Comparison of ENCODE assay signal across 16 cellular contexts in the genomic region with DNA sequence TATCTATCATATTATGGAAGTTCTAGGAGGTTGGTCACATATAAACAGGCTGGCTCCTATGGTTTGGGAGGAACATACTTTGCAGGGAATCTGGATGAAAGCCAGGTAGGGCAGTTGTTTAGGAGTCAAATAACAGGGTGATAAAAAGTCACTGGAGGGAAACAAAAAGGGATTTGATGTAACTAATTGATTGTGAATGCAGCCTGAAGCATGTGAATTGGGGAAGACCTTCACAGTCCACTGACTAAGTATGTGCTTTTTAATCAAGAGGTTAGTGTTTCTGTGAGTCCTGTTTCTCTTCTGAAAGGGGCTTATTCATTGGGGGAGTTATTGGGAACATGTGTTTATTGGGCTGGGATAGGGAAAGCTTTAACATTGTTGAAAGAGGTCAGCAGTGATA. TPM values are rescaled to one million over a fixed set of nuclear protein-coding genes. Genes with fewer than 3 reads are reported as not detected.
A peak's percentile ranks its signal among the peaks of the same experiment; 100 is the strongest.
DNase-seq lines count a peak whose midpoint lies in the region; ATAC-seq, FAIRE-seq and TF ChIP-seq lines count a peak whose summit lies in the region.
"Had no signal": no experiment of that assay in that cellular context is flagged by ENCODE, and none has a peak within 500 bp of the region (broad histone marks: within the 10 kb centered on the region; RNA-seq: fewer than 3 reads in every experiment).

No MANE protein-coding gene starts in this region.

- no peak overlapping the region for H3K4me3 Mint-ChIP-seq in CD4-positive, alpha-beta memory T cell
- H3K4me3 Mint-ChIP-seq in effector memory CD8-positive, alpha-beta T cell = no peak overlapping the region
- H3K4me3 Mint-ChIP-seq: activated CD4-positive, alpha-beta T cell treated with anti-CD3 and anti-CD28 coated beads for 36 hours; central memory CD8-positive, alpha-beta T cell had no signal

- no peaks in the 10 kb centered on the region for H3K36me3 Mint-ChIP-seq in CD4-positive, alpha-beta memory T cell
- H3K36me3 Mint-ChIP-seq in effector memory CD8-positive, alpha-beta T cell (ENCODE audit: insufficient read depth) = no peaks in the 10 kb centered on the region

- no peak overlapping the region for H3K9ac ChIP-seq in kidney (ENCODE audit: low read length in 2 of 2)

- no peaks in the 10 kb centered on the region for H3K4me1 Mint-ChIP-seq in CD4-positive, alpha-beta memory T cell
- no peaks in the 10 kb centered on the region for H3K4me1 Mint-ChIP-seq in effector memory CD8-positive, alpha-beta T cell (ENCODE audit: low read depth in 2 of 2)
- H3K4me1 Mint-ChIP-seq: activated CD4-positive, alpha-beta T cell treated with anti-CD3 and anti-CD28 coated beads for 36 hours; central memory CD8-positive, alpha-beta T cell had no signal

- H3K27ac Mint-ChIP-seq in CD4-positive, alpha-beta memory T cell = no peak overlapping the region
- H3K27ac Mint-ChIP-seq in effector memory CD8-positive, alpha-beta T cell = no peak overlapping the region
- H3K27ac Mint-ChIP-seq: activated CD4-positive, alpha-beta T cell treated with anti-CD3 and anti-CD28 coated beads for 36 hours; progenitor cell of endocrine pancreas had no signal

- H3K27me3 ChIP-seq in kidney epithelial cell (ENCODE audit: control insufficient read depth, insufficient read depth, low read length) = no peaks in the 10 kb centered on the region
- no peaks in the 10 kb centered on the region for H3K27me3 ChIP-seq in CD4-positive, alpha-beta memory T cell (ENCODE audit: insufficient read depth, low read length)

- intact Hi-C loops in CD4-positive, alpha-beta memory T cell (cut with micrococcal nuclease) = no loop called here
- intact Hi-C loops in kidney (cut with DNase I) = no loop called here

- H3K9me3 ChIP-seq in CD4-positive, alpha-beta memory T cell (ENCODE audit: control insufficient read depth in 1 of 2, low read length in 2 of 2) = no peaks in the 10 kb centered on the region
- H3K9me3 ChIP-seq in kidney (ENCODE audit: control insufficient read depth in 1 of 2, low read length in 2 of 2) = no peaks in the 10 kb centered on the region

- ATAC-seq in effector memory CD8-positive, alpha-beta T cell (replicated peaks) = no peak
- ATAC-seq: activated CD4-positive, alpha-beta T cell treated with anti-CD3 and anti-CD28 coated beads for 36 hours; HepG2 had no signal

- CTCF ChIA-PET in CD4-positive, alpha-beta memory T cell (lab: Charles Lee; ENCODE audit: partially characterized antibody) = no interaction called here

- POLR2A ChIA-PET in CD4-positive, alpha-beta memory T cell (lab: Charles Lee; ENCODE audit: partially characterized antibody) = no interaction called here

- FAIRE-seq in kidney (lab: Jason Lieb, UNC) = no peak
- FAIRE-seq: HepG2 had no signal

- peaks cover 4 to 5% of the 10 kb centered on the region in 2 donors for H3K27me3 Mint-ChIP-seq in CD4-positive, alpha-beta memory T cell
- peaks cover 10% of the 10 kb centered on the region in 2 donors for H3K27me3 Mint-ChIP-seq in effector memory CD8-positive, alpha-beta T cell
- H3K27me3 Mint-ChIP-seq: central memory CD8-positive, alpha-beta T cell; progenitor cell of endocrine pancreas had no signal

- H3K4me3 ChIP-seq in kidney epithelial cell (ENCODE audit: low read depth, low read length) (no peak overlapping the region), kidney (ENCODE audit: low read length in 2 of 2) (no peak overlapping the region)
- no peak overlapping the region for H3K4me3 ChIP-seq in CD4-positive, alpha-beta memory T cell (ENCODE audit: low read length in 2 of 2)

- no peak for TF ChIP-seq CTCF in kidney epithelial cell (IDR thresholded peaks at IDR 0.05; ENCODE audit: insufficient read depth, low read length, poor library complexity, severe bottlenecking)
- no peak for TF ChIP-seq CTCF in kidney (IDR thresholded peaks at IDR 0.05; ENCODE audit: borderline replicate concordance, extremely low read depth, insufficient read depth)

- H3K36me3 ChIP-seq in kidney epithelial cell (ENCODE audit: control insufficient read depth, insufficient read depth, low read length) (no peaks in the 10 kb centered on the region), kidney (ENCODE audit: control insufficient read depth in 1 of 2, insufficient read depth in 2 of 2, low read length in 2 of 2) (no peaks in the 10 kb centered on the region)
- H3K36me3 ChIP-seq in CD4-positive, alpha-beta memory T cell (ENCODE audit: insufficient read depth, low read length) = no peaks in the 10 kb centered on the region

- no peaks in the 10 kb centered on the region for H3K4me1 ChIP-seq in CD4-positive, alpha-beta memory T cell (ENCODE audit: insufficient read depth, low read length)
- no peaks in the 10 kb centered on the region for H3K4me1 ChIP-seq in kidney (ENCODE audit: control insufficient read depth in 1 of 2, insufficient read depth in 1 of 2, low read depth in 1 of 2, low read length in 2 of 2)

- peak; percentile 68 for DNase-seq in DMS153 treated with DMSO at 0.1 percent for 48 hours (lab: John Stamatoyannopoulos, UW; ENCODE audit: unreplicated experiment)
- DNase-seq in NCI-H1694 treated with DMSO at 0.1 percent for 48 hours (lab: John Stamatoyannopoulos, UW) = peak; percentile 86
- DNase-seq in RPMI7951 (ENCODE audit: low read depth) = peak; percentile 36
- peak; percentile 54 for DNase-seq in kidney epithelial cell (ENCODE audit: low read depth)
- no peak for DNase-seq in CD4-positive, alpha-beta memory T cell
- DNase-seq in effector memory CD8-positive, alpha-beta T cell = no peak
- DNase-seq in kidney = no peak
- DNase-seq in iPS-NIHi11 (ENCODE audit: low spot score) = no peak
- DNase-seq: activated CD4-positive, alpha-beta T cell treated with anti-CD3 and anti-CD28 coated beads for 36 hours; activated T-cell treated with anti-CD3 and anti-CD28 coated beads for 4 hours; H7; islet precursor cell; Right ventricle myocardium superior had no signal

- peaks cover 0 to 4% (median 1%) of the 10 kb centered on the region in 8 donors for H3K9me3 Mint-ChIP-seq in CD4-positive, alpha-beta memory T cell
- H3K9me3 Mint-ChIP-seq in effector memory CD8-positive, alpha-beta T cell = peaks cover 0 to 3% of the 10 kb centered on the region in 2 donors
- H3K9me3 Mint-ChIP-seq: central memory CD8-positive, alpha-beta T cell had no signal

- H3K27ac ChIP-seq in CD4-positive, alpha-beta memory T cell (ENCODE audit: low read depth, low read length) = no peak overlapping the region
- no peak overlapping the region for H3K27ac ChIP-seq in kidney (ENCODE audit: low read depth in 2 of 2, low read length in 2 of 2)

RNA-seq across cellular contexts. Expression of gene HMCN1, which starts 41.3 kb away (rescaled TPM):
- total RNA-seq in RPMI7951 (2014; rRNA removed; shearing (Covaris generic)) = 2.8 and 4.9 TPM in 2 replicates
- total RNA-seq in kidney epithelial cell (1.3 and 2.1 TPM in 2 replicates), kidney (2.7 TPM)
- under 1 TPM; 0.19 to 0.29 TPM for total RNA-seq in CD4-positive, alpha-beta memory T cell
- not detected for polyA plus RNA-seq in CD4-positive, alpha-beta memory T cell
- 0.97 TPM for polyA plus RNA-seq in kidney (ENCODE audit: insufficient read depth, low read depth, low replicate concordance)
- total RNA-seq: HepG2 had no signal

Comparison
In these comparisons a context has a peak if more than half of its experiments do, and no peak if none do; other contexts are left out.
1. DNase-seq: peak in DMS153 treated with DMSO at 0.1 percent for 48 hours (single experiment), NCI-H1694 treated with DMSO at 0.1 percent for 48 hours (single experiment), RPMI7951 (single experiment) and kidney epithelial cell (single experiment); none in CD4-positive, alpha-beta memory T cell (0 of 5), effector memory CD8-positive, alpha-beta T cell (0 of 3), kidney (single experiment) and iPS-NIHi11 (single experiment).